Comparison of ENCODE assay signal across 8 cellular contexts in genomic region chr3:141308588-141309218, GRCh38. TPM values are rescaled to one million over a fixed set of nuclear protein-coding genes. Genes with fewer than 3 reads are reported as not detected.
DNase-seq lines count a peak whose midpoint lies in the region; ATAC-seq, FAIRE-seq and TF ChIP-seq lines count a peak whose summit lies in the region.

No MANE protein-coding gene starts in this region.

- peak; percentile 68 to 79 (median 71) for TF ChIP-seq CTCF in keratinocyte (optimal IDR thresholded peaks at IDR 0.05 in 1 of 3, IDR thresholded peaks at IDR 0.05 in 1 of 3, conservative IDR thresholded peaks at IDR 0.05 in 1 of 3; ENCODE audit: extremely low read depth in 1 of 3, insufficient read depth in 2 of 3, low read length in 3 of 3)

- H3K79me2 ChIP-seq in keratinocyte (ENCODE audit: control insufficient read depth, insufficient read depth, low read length), result peaks cover 4% of the 10 kb centered on the region

- H3K9ac ChIP-seq in keratinocyte (ENCODE audit: control insufficient read depth, extremely low read depth, insufficient read depth, low read length), result no peak overlapping the region

- no peaks in the 10 kb centered on the region for H4K20me1 ChIP-seq in keratinocyte (ENCODE audit: control insufficient read depth, extremely low read depth, insufficient read depth, low read length)

- no peaks in the 10 kb centered on the region for H3K9me1 ChIP-seq in keratinocyte (ENCODE audit: control insufficient read depth, extremely low read depth, insufficient read depth, low read length)

- no peak for FAIRE-seq in keratinocyte (lab: Jason Lieb, UNC)

- H3K4me3 ChIP-seq in keratinocyte (ENCODE audit: control insufficient read depth in 2 of 3, extremely low read depth in 1 of 3, insufficient read depth in 2 of 3, low read depth in 1 of 3, low read length in 3 of 3), result no peak overlapping the region

- no peaks in the 10 kb centered on the region for H3K27me3 ChIP-seq in keratinocyte (ENCODE audit: control insufficient read depth, extremely low read depth, insufficient read depth, low read length)

- no peak overlapping the region for H2AFZ ChIP-seq in keratinocyte (ENCODE audit: control insufficient read depth, low read length)

- H3K4me1 ChIP-seq in keratinocyte (ENCODE audit: control insufficient read depth, extremely low read depth, insufficient read depth, low read length), result peaks cover 19% of the 10 kb centered on the region

- peak overlapping the region; percentile 7 for H3K4me2 ChIP-seq in keratinocyte (ENCODE audit: control insufficient read depth, extremely low read depth, insufficient read depth, low read depth, low read length)

- H3K36me3 ChIP-seq in keratinocyte (ENCODE audit: control insufficient read depth in 2 of 2, extremely low read depth in 1 of 2, insufficient read depth in 2 of 2, low read length in 2 of 2), result no peaks in the 10 kb centered on the region

- no peaks in the 10 kb centered on the region for H3K9me3 ChIP-seq in keratinocyte (ENCODE audit: control insufficient read depth, low read depth, low read length)

- dilution Hi-C loops in keratinocyte (cut with MboI; ENCODE audit: extremely low pct_ligation_motif_present, low sequenced_read_pairs), result no loop called here

- DNase-seq in NCI-H2081 (lab: John Stamatoyannopoulos, UW), result peak; percentile 57 to 72
- no peak for DNase-seq in NCI-H2081 treated with DMSO at 0.1 percent for 48 hours (lab: John Stamatoyannopoulos, UW)
- peak; percentile 98 for DNase-seq in NCI-H146 (lab: John Stamatoyannopoulos, UW)
- DNase-seq in amniotic epithelial cell (ENCODE audit: low read depth), result peak; percentile 57
- peak; percentile 32 for DNase-seq in keratinocyte (ENCODE audit: low read depth, low spot score)

- ATAC-seq in HG02870 (IDR thresholded peaks at IDR 0.05; ENCODE audit: unreplicated experiment), result no peak
- ATAC-seq in GM21723 (IDR thresholded peaks at IDR 0.05; ENCODE audit: unreplicated experiment), result no peak
- ATAC-seq in HG02970 (IDR thresholded peaks at IDR 0.05; ENCODE audit: low FRiP score, unreplicated experiment), result no peak

- no peak overlapping the region for H3K27ac ChIP-seq in keratinocyte (ENCODE audit: control insufficient read depth, insufficient read depth, low read length)

RNA-seq across cellular contexts. Expression of gene ZBTB38, which starts 59.6 kb away (rescaled TPM):
- polyA plus RNA-seq in keratinocyte, result 17.9 to 41.1 TPM (median 34.9 TPM) in 3 replicates
- polyA plus RNA-seq in keratinocyte (2011; ENCODE audit: low read depth), result 24.1 TPM
- 15.0 and 25.8 TPM in 2 replicates for polyA plus RNA-seq in keratinocyte (2011; cell fraction: cytosol; rRNA removed)
- 36.8 and 40.9 TPM in 2 replicates for polyA plus RNA-seq in keratinocyte (2011; cell fraction: nucleus; rRNA removed)
- 19.3 and 38.7 TPM in 2 replicates for polyA plus RNA-seq in keratinocyte (2012; ENCODE audit: low replicate concordance)
- 45.2 to 76.7 TPM (median 75.1 TPM) in 3 replicates for polyA minus RNA-seq in keratinocyte
- 38.2 TPM for polyA minus RNA-seq in keratinocyte (2011; cell fraction: cytosol; rRNA and poly(A)+ RNA removed)
- 59.4 and 96.9 TPM in 2 replicates for polyA minus RNA-seq in keratinocyte (2011; cell fraction: nucleus; rRNA and poly(A)+ RNA removed)
